Comparison of ENCODE assay signal across 10 cellular contexts in the genomic region with DNA sequence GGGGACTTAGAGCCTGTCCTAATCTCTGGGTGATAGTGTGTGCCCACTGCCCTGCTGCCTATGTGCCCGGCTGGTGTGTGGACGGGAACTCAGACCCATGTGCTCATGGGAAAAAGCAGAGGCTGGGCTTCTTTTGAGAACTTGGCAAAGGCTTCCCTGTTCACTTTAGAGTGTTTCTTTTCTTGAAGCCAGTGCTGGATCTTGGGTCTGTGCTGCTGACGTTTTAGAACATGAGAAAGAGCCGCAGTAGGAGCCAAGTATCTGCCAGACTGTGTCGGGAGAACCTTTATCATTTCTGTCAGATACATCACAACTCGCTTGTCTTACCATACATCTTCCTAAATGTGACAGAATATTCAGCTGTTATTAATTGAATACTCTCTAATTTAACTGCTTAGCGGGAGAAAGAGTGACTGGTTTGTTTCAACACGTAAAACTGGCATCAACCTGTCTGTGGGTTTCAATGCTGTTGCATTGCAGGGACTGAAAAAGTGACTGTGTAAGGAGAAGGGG.
DNase-seq lines count a peak whose midpoint lies in the region; ATAC-seq and TF ChIP-seq lines count a peak whose summit lies in the region.
"Had no signal": no experiment of that assay in that cellular context is flagged by ENCODE, and none has a peak within 500 bp of the region (broad histone marks: within the 10 kb centered on the region; RNA-seq: fewer than 3 reads in every experiment).

No MANE protein-coding gene starts in this region.

- H3K9me3 Mint-ChIP-seq in nephron progenitor cell = no peaks in the 10 kb centered on the region
- H3K9me3 Mint-ChIP-seq: activated naive CD8-positive, alpha-beta T cell treated with anti-CD3 and anti-CD28 coated beads, Interleukin-2, amount 50 U/mL, for 24 hours had no signal

- H3K4me1 ChIP-seq in foreskin keratinocyte (peaks cover 4% of the 10 kb centered on the region), tibial artery (peaks cover 0 to 50% (median 16%) of the 10 kb centered on the region in 4 donors), spleen (no peaks in the 10 kb centered on the region)

- H3K4me3 Mint-ChIP-seq in nephron progenitor cell = no peak overlapping the region
- H3K4me3 Mint-ChIP-seq: activated naive CD8-positive, alpha-beta T cell treated with anti-CD3 and anti-CD28 coated beads, Interleukin-2, amount 50 U/mL, for 24 hours had no signal

- DNase-seq in amniotic epithelial cell (ENCODE audit: low read depth) (peak; percentile 92), foreskin keratinocyte (peak in 1 of 2 donors; percentile 7), nephron progenitor cell (no peak), tibial artery (peak; percentile 63 to 84), spleen (no peak), SIG-M5 (lab: John Stamatoyannopoulos, UW) (no peak), NCI-H1694 treated with DMSO at 0.1 percent for 48 hours (lab: John Stamatoyannopoulos, UW) (no peak), erythroblast (lab: John Stamatoyannopoulos, UW) (no peak)
- DNase-seq: activated naive CD8-positive, alpha-beta T cell treated with anti-CD3 and anti-CD28 coated beads, Interleukin-2, amount 50 U/mL, for 24 hours had no signal

- intact Hi-C loops in tibial artery (cut with DNase I; ENCODE audit: low total_unique reads) = no loop called here
- intact Hi-C loops in spleen (cut with DNase I; ENCODE audit: low total_unique reads) = no loop called here

- no peak for TF ChIP-seq POLR2A in spleen (IDR thresholded peaks at IDR 0.05)
- TF ChIP-seq POLR2A in erythroblast (IDR thresholded peaks at IDR 0.05; ENCODE audit: low read length) = no peak

- H3K36me3 ChIP-seq in tibial artery (no peaks in the 10 kb centered on the region), spleen (no peaks in the 10 kb centered on the region)

- no peaks in the 10 kb centered on the region for H3K9me3 ChIP-seq in tibial artery
- no peaks in the 10 kb centered on the region for H3K9me3 ChIP-seq in spleen

- H3K36me3 Mint-ChIP-seq in nephron progenitor cell (ENCODE audit: low read depth) = peaks cover 25% of the 10 kb centered on the region

- H3K27me3 ChIP-seq in foreskin keratinocyte (no peaks in the 10 kb centered on the region), tibial artery (no peaks in the 10 kb centered on the region), spleen (replicated peaks in 1 of 7) (no peaks in the 10 kb centered on the region)

- WGBS in spleen, 5 donors = 70 to 83% (median 78%) methylated on average over 8 of the region's 8 CpGs

- H3K27ac ChIP-seq in foreskin keratinocyte (no peak overlapping the region), tibial artery (peak overlapping the region; percentile 81 to 86), spleen (peak overlapping the region in 3 of 8 donors; percentile 1 to 24 (median 22))
- H3K27ac ChIP-seq: KMS-11 had no signal

- peak overlapping the region; percentile 78 for H3K27ac Mint-ChIP-seq in nephron progenitor cell
- H3K27ac Mint-ChIP-seq: activated naive CD8-positive, alpha-beta T cell treated with anti-CD3 and anti-CD28 coated beads, Interleukin-2, amount 50 U/mL, for 24 hours had no signal

- peak; percentile 47 for ATAC-seq in foreskin keratinocyte
- ATAC-seq: activated naive CD8-positive, alpha-beta T cell treated with anti-CD3 and anti-CD28 coated beads, Interleukin-2, amount 50 U/mL, for 24 hours had no signal

- peaks cover 53% of the 10 kb centered on the region for H3K4me1 Mint-ChIP-seq in nephron progenitor cell
- H3K4me1 Mint-ChIP-seq: activated naive CD8-positive, alpha-beta T cell treated with anti-CD3 and anti-CD28 coated beads, Interleukin-2, amount 50 U/mL, for 24 hours had no signal

- H3K27me3 Mint-ChIP-seq in nephron progenitor cell (ENCODE audit: low read depth, poor library complexity) = no peaks in the 10 kb centered on the region

- H3K4me3 ChIP-seq in tibial artery = peak overlapping the region; percentile 34 to 49
- H3K4me3 ChIP-seq in spleen = no peak overlapping the region

- TF ChIP-seq CTCF in foreskin keratinocyte (conservative IDR thresholded peaks at IDR 0.05) (no peak), nephron progenitor cell (IDR thresholded peaks at IDR 0.05) (no peak), tibial artery (IDR thresholded peaks at IDR 0.05) (no peak), spleen (IDR thresholded peaks at IDR 0.05 in 8 of 11, conservative IDR thresholded peaks at IDR 0.05 in 3 of 11) (no peak)

Comparison
In these comparisons a context has a peak if more than half of its experiments do, and no peak if none do; other contexts are left out.
1. DNase-seq: peak in amniotic epithelial cell (single experiment) and tibial artery (2 of 2); none in nephron progenitor cell (single experiment), spleen (single experiment), SIG-M5 (single experiment), NCI-H1694 treated with DMSO at 0.1 percent for 48 hours (single experiment) and erythroblast (0 of 2).
2. H3K4me3 ChIP-seq: peak in tibial artery (2 of 2); none in spleen (0 of 8).